Comparison of ENCODE assay signal across 26 cellular contexts in the genomic region with DNA sequence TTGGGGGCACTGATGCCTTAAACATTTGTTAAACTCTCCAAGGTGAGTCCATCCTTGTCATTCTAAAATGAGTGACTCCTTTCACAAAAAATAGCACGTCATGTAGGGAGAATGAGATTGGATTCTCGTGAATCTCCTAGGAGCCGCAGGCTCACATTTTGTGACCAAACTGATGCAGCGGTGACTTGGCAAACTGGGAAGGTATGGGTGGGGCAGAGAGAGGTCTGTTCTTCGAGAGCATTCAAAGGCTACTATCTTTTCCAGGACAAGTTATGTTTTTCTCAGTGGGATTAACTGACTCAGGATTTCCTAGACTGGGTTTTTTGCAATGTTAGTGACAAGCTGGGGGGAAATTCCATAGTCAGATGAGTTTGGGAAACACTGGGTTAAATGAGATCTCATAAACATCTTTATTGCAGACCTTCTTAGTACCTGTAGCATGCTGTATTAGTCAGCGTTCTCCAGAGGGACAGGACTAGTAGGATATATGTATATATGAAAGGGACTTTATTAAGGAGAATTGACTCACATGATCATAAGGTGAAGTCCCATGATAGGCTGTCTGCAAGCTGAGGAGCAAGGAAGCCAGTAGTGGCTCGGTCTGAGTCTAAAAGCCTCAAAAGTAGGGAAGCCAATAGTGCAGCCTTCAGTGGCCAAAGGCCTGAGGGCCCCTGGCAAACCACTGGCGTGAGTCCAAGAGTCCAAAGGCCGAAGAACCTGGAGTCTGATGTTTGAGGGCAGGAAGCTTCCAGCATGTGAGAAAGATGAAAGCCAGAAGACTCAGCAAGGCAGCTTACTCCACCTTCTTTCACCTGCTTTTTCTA.
DNase-seq lines count a peak whose midpoint lies in the region; ATAC-seq and TF ChIP-seq lines count a peak whose summit lies in the region.
"Had no signal": no experiment of that assay in that cellular context is flagged by ENCODE, and none has a peak within 500 bp of the region (broad histone marks: within the 10 kb centered on the region; RNA-seq: fewer than 3 reads in every experiment).

No MANE protein-coding gene starts in this region.

- H3K4me1 Mint-ChIP-seq in Calu3 (ENCODE audit: low read depth, unreplicated experiment): peaks cover 20% of the 10 kb centered on the region
- H3K4me1 Mint-ChIP-seq: IgD-negative memory B cell, immature natural killer cell, naive B cell had no signal

- H3K36me3 ChIP-seq in Peyer's patch (peaks cover 0 to 62% (median 0%) of the 10 kb centered on the region in 3 donors), gastrocnemius medialis (peaks cover 17 to 100% of the 10 kb centered on the region in 2 donors), upper lobe of right lung (peaks cover 70% of the 10 kb centered on the region)
- H3K36me3 ChIP-seq: prostate gland had no signal

- H3K27me3 Mint-ChIP-seq in Calu3 (ENCODE audit: unreplicated experiment): no peaks in the 10 kb centered on the region
- H3K27me3 Mint-ChIP-seq: activated CD8-positive, alpha-beta T cell treated with anti-CD3 and anti-CD28 coated beads for 36 hours; activated naive CD8-positive, alpha-beta T cell treated with anti-CD3 and anti-CD28 coated beads for 36 hours; IgD-negative memory B cell; naive B cell; stimulated activated naive CD8-positive, alpha-beta T cell treated with anti-CD3 and anti-CD28 coated beads, Interleukin-15, amount 100 ng/mL, for 72 hours; T-helper 17 cell had no signal

- H3K27ac ChIP-seq in Peyer's patch: peak overlapping the region in 1 of 4 donors; percentile 8
- peak overlapping the region in 3 of 4 donors; percentile 22 to 56 (median 49) for H3K27ac ChIP-seq in gastrocnemius medialis
- H3K27ac ChIP-seq in upper lobe of right lung: no peak overlapping the region
- H3K27ac ChIP-seq: GM23248, left lung, prostate gland, RWPE1, SK-N-MC, thyroid gland had no signal

- no peak for TF ChIP-seq POLR2A in Peyer's patch (IDR thresholded peaks at IDR 0.05)
- TF ChIP-seq POLR2A in gastrocnemius medialis (IDR thresholded peaks at IDR 0.05): no peak

- CTCF ChIA-PET in Calu3 (lab: Charles Lee): no interaction called here

- H3K4me3 Mint-ChIP-seq in Calu3 (ENCODE audit: low read depth, unreplicated experiment): no peak overlapping the region
- H3K4me3 Mint-ChIP-seq: activated CD8-positive, alpha-beta T cell treated with anti-CD3 and anti-CD28 coated beads for 36 hours; activated naive CD8-positive, alpha-beta T cell treated with anti-CD3 and anti-CD28 coated beads for 36 hours; HFFc6; IgD-negative memory B cell; immature natural killer cell; naive B cell; stimulated activated naive CD8-positive, alpha-beta T cell treated with anti-CD3 and anti-CD28 coated beads, Interleukin-15, amount 100 ng/mL, for 72 hours; T-helper 17 cell had no signal

- H3K27me3 ChIP-seq in Peyer's patch: no peaks in the 10 kb centered on the region
- H3K27me3 ChIP-seq in gastrocnemius medialis: no peaks in the 10 kb centered on the region
- no peaks in the 10 kb centered on the region for H3K27me3 ChIP-seq in upper lobe of right lung
- H3K27me3 ChIP-seq: left lung, thyroid gland had no signal

- H3K36me3 Mint-ChIP-seq in Calu3 (ENCODE audit: insufficient read depth, unreplicated experiment): no peaks in the 10 kb centered on the region

- H3K4me1 ChIP-seq in Peyer's patch: peaks cover 0 to 4% (median 0%) of the 10 kb centered on the region in 4 donors
- peaks cover 0 to 15% of the 10 kb centered on the region in 2 donors for H3K4me1 ChIP-seq in gastrocnemius medialis
- no peaks in the 10 kb centered on the region for H3K4me1 ChIP-seq in upper lobe of right lung
- H3K4me1 ChIP-seq: left lung, prostate gland had no signal

- BruUV-seq in Calu3 (replicated peaks; lab: Mats Ljungman, UMichigan): no TSS peak

- intact Hi-C loops in Calu3 (cut with micrococcal nuclease; ENCODE audit: unreplicated experiment) (no loop called here), gastrocnemius medialis (cut with DNase I; ENCODE audit: low total_unique reads) (no loop called here), upper lobe of right lung (cut with DNase I) (no loop called here)

- no peak for ATAC-seq in gastrocnemius medialis
- no peak for ATAC-seq in upper lobe of right lung
- ATAC-seq: activated CD8-positive, alpha-beta T cell treated with anti-CD3 and anti-CD28 coated beads for 36 hours; left lung; stimulated activated naive CD8-positive, alpha-beta T cell treated with anti-CD3 and anti-CD28 coated beads, Interleukin-15, amount 100 ng/mL, for 72 hours; T-helper 17 cell had no signal

- H3K9me3 Mint-ChIP-seq in Calu3 (ENCODE audit: low read depth, unreplicated experiment): no peaks in the 10 kb centered on the region
- H3K9me3 Mint-ChIP-seq: activated CD8-positive, alpha-beta T cell treated with anti-CD3 and anti-CD28 coated beads for 36 hours; activated naive CD8-positive, alpha-beta T cell treated with anti-CD3 and anti-CD28 coated beads for 36 hours; HFFc6 had no signal

- in situ Hi-C loops in gastrocnemius medialis (cut with MboI; ENCODE audit: low sequenced_read_pairs in 4 of 4): no loop called here

- H3K4me3 ChIP-seq in Peyer's patch (no peak overlapping the region), gastrocnemius medialis (no peak overlapping the region), upper lobe of right lung (no peak overlapping the region)
- H3K4me3 ChIP-seq: GM23248, left lung, prostate gland, SK-N-MC, thyroid gland had no signal

- DNase-seq in Calu3 (peak; percentile 65), Peyer's patch (peak in 2 of 3 donors; percentile 80 to 81), kidney tubule cell (ENCODE audit: low spot score) (peak; percentile 12), gastrocnemius medialis (no peak), iPS-NIHi11 (ENCODE audit: low spot score) (no peak), hypothalamus (lab: John Stamatoyannopoulos, UW) (no peak), upper lobe of right lung (no peak)
- DNase-seq: activated CD8-positive, alpha-beta T cell treated with anti-CD3 and anti-CD28 coated beads for 36 hours; activated naive CD8-positive, alpha-beta T cell treated with anti-CD3 and anti-CD28 coated beads for 36 hours; aorta; COR-L47; GM23248; HFFc6; immature natural killer cell; left lung; mesendoderm; naive B cell; NCI-H1105 treated with DMSO at 0.1 percent for 48 hours; NCI-H2029 treated with DMSO at 0.1 percent for 48 hours; stimulated activated naive CD8-positive, alpha-beta T cell treated with anti-CD3 and anti-CD28 coated beads, Interleukin-15, amount 100 ng/mL, for 72 hours; T-helper 17 cell; thyroid gland had no signal

- H3K9me3 ChIP-seq in Peyer's patch (peaks cover 0 to 4% (median 0%) of the 10 kb centered on the region in 4 donors), gastrocnemius medialis (no peaks in the 10 kb centered on the region), upper lobe of right lung (no peaks in the 10 kb centered on the region)
- H3K9me3 ChIP-seq: left lung, prostate gland, thyroid gland had no signal

- TF ChIP-seq CTCF in Calu3 (IDR thresholded peaks at IDR 0.05; ENCODE audit: unreplicated experiment): no peak
- TF ChIP-seq CTCF in Peyer's patch (IDR thresholded peaks at IDR 0.05): no peak
- no peak for TF ChIP-seq CTCF in gastrocnemius medialis (IDR thresholded peaks at IDR 0.05 in 4 of 5, conservative IDR thresholded peaks at IDR 0.05 in 1 of 5)
- no peak for TF ChIP-seq CTCF in upper lobe of right lung (IDR thresholded peaks at IDR 0.05)

- H3K27ac Mint-ChIP-seq in Calu3 (ENCODE audit: unreplicated experiment): no peak overlapping the region
- H3K27ac Mint-ChIP-seq: activated CD8-positive, alpha-beta T cell treated with anti-CD3 and anti-CD28 coated beads for 36 hours; activated naive CD8-positive, alpha-beta T cell treated with anti-CD3 and anti-CD28 coated beads for 36 hours; HFFc6; IgD-negative memory B cell; immature natural killer cell; naive B cell; stimulated activated naive CD8-positive, alpha-beta T cell treated with anti-CD3 and anti-CD28 coated beads, Interleukin-15, amount 100 ng/mL, for 72 hours; T-helper 17 cell had no signal

Comparison
In these comparisons a context has a peak if more than half of its experiments do, and no peak if none do; other contexts are left out.
1. DNase-seq: peak in Calu3 (single experiment), Peyer's patch (2 of 3) and kidney tubule cell (single experiment); none in gastrocnemius medialis (0 of 2), iPS-NIHi11 (single experiment), hypothalamus (0 of 51) and upper lobe of right lung (single experiment).